ENCODE assay signal across 1 cellular context in genomic region chr1:2482588-2482987, GRCh38.
TF ChIP-seq lines count a peak whose summit lies in the region.

No MANE protein-coding gene starts in this region.

TF ChIP-seq in GM23338, 12 proteins besides CTCF, POLR2A, EP300 and RAD21 (continued from another document):
- no peak for TF ChIP-seq ZNF462 (CRISPR knock-in tag; IDR thresholded peaks at IDR 0.05)
